ENCODE assay signal across 16 cellular contexts in genomic region chr1:4590766-4591165, GRCh38.
DNase-seq lines count a peak whose midpoint lies in the region; ATAC-seq and TF ChIP-seq lines count a peak whose summit lies in the region.
"Had no signal": no experiment of that assay in that cellular context is flagged by ENCODE, and none has a peak within 500 bp of the region (broad histone marks: within the 10 kb centered on the region; RNA-seq: fewer than 3 reads in every experiment).

No MANE protein-coding gene starts in this region.

- no peak overlapping the region for H3K4me3 ChIP-seq in osteoblast (ENCODE audit: insufficient read depth, low read length)

- H3K27ac Mint-ChIP-seq in activated naive CD4-positive, alpha-beta T cell treated with anti-CD3 and anti-CD28 coated beads, Interleukin-2, amount 10 ng/mL, durations not matched to agents 7 days and 5 days = no peak overlapping the region
- H3K27ac Mint-ChIP-seq: CD4-positive, alpha-beta T cell; HFFc6 had no signal

- CTCF ChIA-PET in activated naive CD4-positive, alpha-beta T cell treated with anti-CD3 and anti-CD28 coated beads, Interleukin-2, amount 10 ng/mL, durations not matched to agents 7 days and 5 days (lab: Charles Lee) = no interaction called here

- no peaks in the 10 kb centered on the region for H3K36me3 ChIP-seq in osteoblast (ENCODE audit: insufficient read depth, low read length)

- H3K4me3 Mint-ChIP-seq in activated naive CD4-positive, alpha-beta T cell treated with anti-CD3 and anti-CD28 coated beads, Interleukin-2, amount 10 ng/mL, durations not matched to agents 7 days and 5 days = no peak overlapping the region
- H3K4me3 Mint-ChIP-seq: CD4-positive, alpha-beta T cell; HFFc6 had no signal

- H3K27me3 Mint-ChIP-seq in activated naive CD4-positive, alpha-beta T cell treated with anti-CD3 and anti-CD28 coated beads, Interleukin-2, amount 10 ng/mL, durations not matched to agents 7 days and 5 days = no peaks in the 10 kb centered on the region

- H3K4me2 ChIP-seq in osteoblast (ENCODE audit: insufficient read depth, low read length) = no peak overlapping the region

- no peak for TF ChIP-seq CTCF in osteoblast (IDR thresholded peaks at IDR 0.05; ENCODE audit: extremely low read depth, low read depth, low read length)

- no peak overlapping the region for H3K27ac ChIP-seq in osteoblast (ENCODE audit: low read depth, low read length)
- H3K27ac ChIP-seq: C4-2B, HL-60 had no signal

- no peaks in the 10 kb centered on the region for H3K4me1 Mint-ChIP-seq in activated naive CD4-positive, alpha-beta T cell treated with anti-CD3 and anti-CD28 coated beads, Interleukin-2, amount 10 ng/mL, durations not matched to agents 7 days and 5 days

- H3K27me3 ChIP-seq in osteoblast (ENCODE audit: insufficient read depth, low read length) = no peaks in the 10 kb centered on the region

- no peak for TF ChIP-seq RAD21 in Ishikawa (IDR thresholded peaks at IDR 0.05; ENCODE audit: low read depth)

- H3K4me1 ChIP-seq in osteoblast (ENCODE audit: insufficient read depth, low read length) = no peaks in the 10 kb centered on the region
- H3K4me1 ChIP-seq: Caco-2 had no signal

- H3K9me3 Mint-ChIP-seq in activated naive CD4-positive, alpha-beta T cell treated with anti-CD3 and anti-CD28 coated beads, Interleukin-2, amount 10 ng/mL, durations not matched to agents 7 days and 5 days = no peaks in the 10 kb centered on the region
- H3K9me3 Mint-ChIP-seq: CD4-positive, alpha-beta T cell had no signal

- no peak overlapping the region for H2AFZ ChIP-seq in osteoblast (ENCODE audit: low read length)

- no peaks in the 10 kb centered on the region for H3K36me3 Mint-ChIP-seq in activated naive CD4-positive, alpha-beta T cell treated with anti-CD3 and anti-CD28 coated beads, Interleukin-2, amount 10 ng/mL, durations not matched to agents 7 days and 5 days

- ATAC-seq in GM18870 (IDR thresholded peaks at IDR 0.05; ENCODE audit: unreplicated experiment) (no peak), GM18867 (IDR thresholded peaks at IDR 0.05; ENCODE audit: unreplicated experiment) (no peak)
- ATAC-seq: HCT116 had no signal

- DNase-seq in ecto neural progenitor cell (ENCODE audit: low spot score) (peak; percentile 18), osteoblast (ENCODE audit: insufficient read length, low spot score, missing footprints) (peak; percentile 32)
- DNase-seq in activated naive CD4-positive, alpha-beta T cell treated with anti-CD3 and anti-CD28 coated beads, Interleukin-2, amount 10 ng/mL, durations not matched to agents 7 days and 5 days = no peak
- DNase-seq: ACHN; Caco-2; CD4-positive, alpha-beta T cell; GDM1; GOT3; H7; HFFc6 had no signal

- TF ChIP-seq EP300 in Ishikawa (IDR thresholded peaks at IDR 0.05; ENCODE audit: borderline replicate concordance) = no peak

- H3K79me2 ChIP-seq in osteoblast (ENCODE audit: insufficient read depth, low read length) = no peaks in the 10 kb centered on the region

- H4K20me1 ChIP-seq in osteoblast (ENCODE audit: insufficient read depth, low read length) = no peaks in the 10 kb centered on the region

- no peaks in the 10 kb centered on the region for H3K9me3 ChIP-seq in osteoblast (ENCODE audit: low read depth, low read length)
- H3K9me3 ChIP-seq: Caco-2 had no signal

TF ChIP-seq in Ishikawa, 13 proteins besides CTCF, POLR2A, EP300 and RAD21:
- no peak for TF ChIP-seq CEBPB (IDR thresholded peaks at IDR 0.05)
- TF ChIP-seq NFIC (IDR thresholded peaks at IDR 0.05) = peak; percentile 13; the same call in 1 of the 2 replicates
